In genomic region chr2:23509593-23510295, GRCh38 we compare ENCODE assay signal across 27 cellular contexts.
"Had no signal": no experiment of that assay in that cellular context is flagged by ENCODE, and none has a peak within 500 bp of the region (broad histone marks: within the 10 kb centered on the region; RNA-seq: fewer than 3 reads in every experiment).

No MANE protein-coding gene starts in this region.

- H3K9me3 Mint-ChIP-seq: activated CD4-positive, alpha-beta T cell treated with anti-CD3 and anti-CD28 coated beads, Interleukin-2, amount 10 ng/mL, durations not matched to agents 24 days and 14 days; activated CD8-positive, alpha-beta T cell treated with anti-CD3 and anti-CD28 coated beads for 36 hours; activated naive CD4-positive, alpha-beta T cell treated with anti-CD3 and anti-CD28 coated beads, Interleukin-2, amount 50 U/mL, for 24 hours; activated T-cell treated with anti-CD3 and anti-CD28 coated beads, Interleukin-2, amount 50 U/mL, for 72 hours; activated T-helper 17 cell treated with anti-CD3 and anti-CD28 coated beads, Interleukin-2, amount 50 U/mL, for 72 hours had no signal

- H3K27me3 ChIP-seq: adrenal gland, brain microvascular endothelial cell, Peyer's patch, SJSA1 had no signal

- ATAC-seq: activated CD8-positive, alpha-beta T cell treated with anti-CD3 and anti-CD28 coated beads for 36 hours; activated T-cell treated with anti-CD3 and anti-CD28 coated beads, Interleukin-2, amount 50 U/mL, for 72 hours; activated T-helper 17 cell treated with anti-CD3 and anti-CD28 coated beads, Interleukin-2, amount 50 U/mL, for 72 hours; PC-3 had no signal

- H3K4me3 Mint-ChIP-seq: activated CD4-positive, alpha-beta T cell treated with anti-CD3 and anti-CD28 coated beads, Interleukin-2, amount 10 ng/mL, durations not matched to agents 24 days and 14 days; activated CD8-positive, alpha-beta T cell treated with anti-CD3 and anti-CD28 coated beads for 36 hours; activated naive CD4-positive, alpha-beta T cell treated with anti-CD3 and anti-CD28 coated beads, Interleukin-2, amount 50 U/mL, for 24 hours; activated T-cell treated with anti-CD3 and anti-CD28 coated beads, Interleukin-2, amount 50 U/mL, for 72 hours; activated T-helper 17 cell treated with anti-CD3 and anti-CD28 coated beads, Interleukin-2, amount 50 U/mL, for 72 hours had no signal

- H3K27me3 Mint-ChIP-seq: activated naive CD4-positive, alpha-beta T cell treated with anti-CD3 and anti-CD28 coated beads, Interleukin-2, amount 50 U/mL, for 24 hours had no signal

- H3K4me1 ChIP-seq: SJSA1 had no signal

- H3K9me3 ChIP-seq: adrenal gland, Peyer's patch, SJSA1 had no signal

- H3K36me3 Mint-ChIP-seq: activated naive CD4-positive, alpha-beta T cell treated with anti-CD3 and anti-CD28 coated beads, Interleukin-2, amount 50 U/mL, for 24 hours had no signal

- DNase-seq: activated CD4-positive, alpha-beta T cell treated with anti-CD3 and anti-CD28 coated beads, Interleukin-2, amount 10 ng/mL, durations not matched to agents 24 days and 14 days; activated CD4-positive, alpha-beta T cell treated with anti-CD3 and anti-CD28 coated beads, Interleukin-2, amount 50 U/mL, for 4 hours; activated CD8-positive, alpha-beta T cell treated with anti-CD3 and anti-CD28 coated beads for 36 hours; activated gamma-delta T cell; activated naive CD4-positive, alpha-beta T cell treated with Interleukin-2 at 50 U/mL for 16 hours; activated T-cell treated with anti-CD3 and anti-CD28 coated beads, Interleukin-2, amount 50 U/mL, for 1 hour; activated T-cell treated with anti-CD3 and anti-CD28 coated beads, Interleukin-2, amount 50 U/mL, for 72 hours; adrenal gland; brain microvascular endothelial cell; central memory CD4-positive, alpha-beta T cell; NCI-H187; NCI-H2107; NCI-H2171; NCI-H446 treated with DMSO at 0.1 percent for 48 hours; NCI-H524; NK-92 treated with Interleukin-12 subunit alpha and Interleukin-12 subunit beta, amount 100 ng/mL, for 24 hours; PC-3; Peyer's patch; RPMI8226; SHP77 treated with DMSO at 0.1 percent for 48 hours; SW 1271; T-helper 1 cell; T-helper 2 cell; T1000 had no signal

- H3K27ac ChIP-seq: adrenal gland, brain microvascular endothelial cell, Peyer's patch, SJSA1 had no signal

- H3K4me3 ChIP-seq: adrenal gland, Peyer's patch, SJSA1 had no signal

- H3K4me1 Mint-ChIP-seq: activated naive CD4-positive, alpha-beta T cell treated with anti-CD3 and anti-CD28 coated beads, Interleukin-2, amount 50 U/mL, for 24 hours; activated T-helper 17 cell treated with anti-CD3 and anti-CD28 coated beads, Interleukin-2, amount 50 U/mL, for 72 hours had no signal

- H3K27ac Mint-ChIP-seq: activated CD4-positive, alpha-beta T cell treated with anti-CD3 and anti-CD28 coated beads, Interleukin-2, amount 10 ng/mL, durations not matched to agents 24 days and 14 days; activated CD8-positive, alpha-beta T cell treated with anti-CD3 and anti-CD28 coated beads for 36 hours; activated naive CD4-positive, alpha-beta T cell treated with anti-CD3 and anti-CD28 coated beads, Interleukin-2, amount 50 U/mL, for 24 hours; activated T-cell treated with anti-CD3 and anti-CD28 coated beads, Interleukin-2, amount 50 U/mL, for 72 hours; activated T-helper 17 cell treated with anti-CD3 and anti-CD28 coated beads, Interleukin-2, amount 50 U/mL, for 72 hours had no signal

- H3K36me3 ChIP-seq: adrenal gland, brain microvascular endothelial cell, Peyer's patch, SJSA1 had no signal
